8 cellular contexts compared by ENCODE assay signal in the genomic region with DNA sequence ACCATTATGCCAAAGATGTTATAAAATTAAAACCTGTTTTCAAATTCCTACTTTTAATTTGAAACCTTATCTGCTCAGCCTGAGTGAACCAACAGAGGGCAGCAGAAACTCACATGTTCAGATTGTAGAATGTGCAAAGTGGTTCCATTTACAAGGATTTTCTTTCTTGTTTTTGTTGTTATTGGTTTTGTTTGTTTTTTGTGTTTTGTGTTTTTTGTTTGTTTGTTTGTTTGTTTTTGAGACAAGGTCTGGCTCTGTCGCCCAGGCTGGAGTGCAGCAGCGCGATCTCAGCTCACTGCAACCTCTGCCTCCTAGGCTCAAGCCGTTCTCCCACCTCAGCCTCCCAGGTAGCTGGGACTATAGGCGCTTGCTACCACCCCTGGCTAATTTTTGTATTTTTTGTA.
DNase-seq lines count a peak whose midpoint lies in the region; ATAC-seq lines count a peak whose summit lies in the region.

No MANE protein-coding gene starts in this region.

- no peaks in the 10 kb centered on the region for H3K27me3 ChIP-seq in iPS DF 6.9 (ENCODE audit: control insufficient read depth, insufficient read depth, low read length)

- no peaks in the 10 kb centered on the region for H3K9me3 ChIP-seq in iPS DF 6.9 (ENCODE audit: control insufficient read depth, insufficient read depth, low read length)

- peaks cover 1% of the 10 kb centered on the region; the same call in 1 of the 2 replicates for H3K4me1 ChIP-seq in iPS DF 6.9 (ENCODE audit: control insufficient read depth, insufficient read depth, low read length)

- peak in 4 of 6 experiments; percentile 0 to 24 (median 10) for DNase-seq in stimulated activated naive CD4-positive, alpha-beta T cell (lab: John Stamatoyannopoulos, UW)
- DNase-seq in stimulated activated naive CD4-positive, alpha-beta T cell treated with Interleukin-2 at 50 U/mL for 16 hours (lab: John Stamatoyannopoulos, UW), result no peak
- DNase-seq in NCI-H2227 (lab: John Stamatoyannopoulos, UW; ENCODE audit: unreplicated experiment), result peak; percentile 47
- peak; percentile 40 for DNase-seq in activated naive CD4-positive, alpha-beta T cell treated with anti-CD3 and anti-CD28 coated beads, Interleukin-2, amount 50 U/mL, for 16 hours
- peak; percentile 11 for DNase-seq in iPS DF 6.9 (ENCODE audit: low read depth, low spot score)
- peak; percentile 15 for DNase-seq in stimulated activated CD4-positive, alpha-beta T cell treated with anti-CD3 and anti-CD28 coated beads, Interleukin-4, amount 100 ng/mL, for 1 hour

- H3K27ac ChIP-seq in iPS DF 6.9 (ENCODE audit: low read length), result no peak overlapping the region

- H3K4me3 ChIP-seq in iPS DF 6.9 (ENCODE audit: low read length), result no peak overlapping the region

- ATAC-seq in HG03159 (IDR thresholded peaks at IDR 0.05; ENCODE audit: unreplicated experiment) (no peak), GM21529 (IDR thresholded peaks at IDR 0.05; ENCODE audit: unreplicated experiment) (no peak)

- H3K36me3 ChIP-seq in iPS DF 6.9 (ENCODE audit: control insufficient read depth, insufficient read depth, low read length), result no peaks in the 10 kb centered on the region

- no CpG with 5 or more reads among the region's 5 CpGs for WGBS in iPS DF 6.9 (ENCODE audit: insufficient coverage, insufficient read length)
